25 cellular contexts compared by ENCODE assay signal in the genomic region with DNA sequence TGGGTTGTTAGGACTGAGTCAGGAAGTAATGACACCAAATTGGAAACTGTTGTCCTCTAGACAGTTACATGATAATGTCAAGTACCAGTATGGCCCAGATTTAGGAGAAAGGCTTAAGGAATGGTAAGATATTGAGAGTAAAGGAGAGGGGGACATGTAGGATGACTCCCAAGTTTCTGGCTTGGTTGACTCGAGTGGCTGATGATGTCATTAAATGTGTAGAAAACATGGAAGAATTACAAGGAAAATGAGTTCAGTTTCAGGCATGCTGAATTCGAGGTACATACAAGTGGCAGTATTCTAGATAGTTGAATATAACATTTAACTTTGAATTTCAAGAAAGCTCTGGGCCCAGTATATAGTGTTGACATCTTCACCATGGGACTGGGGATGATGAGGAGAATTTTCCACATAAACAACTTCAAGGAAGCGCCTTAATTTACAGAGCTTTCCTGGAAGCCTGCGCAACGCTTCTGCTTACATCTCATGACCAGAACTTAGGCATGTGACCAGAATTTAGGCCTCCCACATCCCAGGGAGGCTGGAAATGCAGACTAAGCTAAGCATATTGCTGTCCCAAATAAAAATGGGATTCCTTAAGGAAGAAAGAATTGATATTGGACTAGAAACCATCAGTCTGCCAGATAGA. TPM values are rescaled to one million over a fixed set of nuclear protein-coding genes. Genes with fewer than 3 reads are reported as not detected.
"Had no signal": no experiment of that assay in that cellular context is flagged by ENCODE, and none has a peak within 500 bp of the region (broad histone marks: within the 10 kb centered on the region; RNA-seq: fewer than 3 reads in every experiment).

No MANE protein-coding gene starts in this region.

- H3K9ac ChIP-seq: SK-N-SH had no signal

- H3K4me2 ChIP-seq: SK-N-SH had no signal

- FAIRE-seq: RCC 7860 had no signal

- H3K36me3 ChIP-seq: MG63 had no signal

- H3K27ac ChIP-seq: HL-60 had no signal

- H3K4me3 ChIP-seq: MG63 had no signal

- H3K27me3 ChIP-seq: MG63 had no signal

- H3K9me3 ChIP-seq: MG63, SK-N-SH had no signal

- DNase-seq: IMR-90, Karpas-422, KG1, MG63, NCI-H1092, NCI-H1105 treated with DMSO at 0.1 percent for 48 hours, NCI-H1417 treated with DMSO at 0.1 percent for 48 hours, NCI-H146, NCI-H1694 treated with DMSO at 0.1 percent for 48 hours, NCI-H1930, NCI-H2081, NCI-H2107, NCI-H2227 treated with DMSO at 0.1 percent for 48 hours, NCI-H446, NCI-H510A, NCI-H524 treated with DMSO at 0.1 percent for 48 hours, NCI-H69, NCI-H774, RPMI8226, SHP77, SK-N-SH, SW 1271 had no signal

RNA-seq across cellular contexts. Expression of gene CFAP300, which starts 3.8 kb away (rescaled TPM):
- total RNA-seq: SK-MEL-5 had no signal
